ENCODE assay signal across 18 cellular contexts in the genomic region with DNA sequence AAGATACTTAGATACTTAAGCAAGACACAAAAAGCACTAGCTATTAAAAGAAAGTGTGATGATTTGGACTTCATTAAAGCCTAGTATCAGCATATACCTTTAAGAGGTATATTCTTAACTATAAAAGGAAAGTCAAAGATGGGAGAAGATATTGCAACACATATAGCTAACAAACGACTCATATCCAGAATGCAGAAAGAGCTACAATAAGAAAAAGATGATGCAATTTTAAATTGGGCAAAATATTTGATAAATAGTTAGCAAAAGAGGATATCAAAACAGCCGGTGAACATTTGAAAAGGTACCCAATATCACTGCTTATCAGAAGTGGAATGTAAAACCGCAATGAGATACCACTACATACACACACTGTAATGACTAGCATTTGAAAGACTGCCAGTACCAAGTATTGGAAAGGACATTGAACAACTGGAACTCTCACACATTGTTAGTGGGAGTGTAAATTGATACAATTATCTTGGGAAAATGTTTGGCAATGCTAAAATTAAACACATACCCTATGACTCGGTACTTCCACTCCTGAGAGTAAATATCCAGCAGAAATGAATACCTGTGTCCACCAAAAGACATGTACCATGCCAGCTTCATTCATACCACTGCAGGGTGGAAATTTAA. TPM values are rescaled to one million over a fixed set of nuclear protein-coding genes. Genes with fewer than 3 reads are reported as not detected.
"Had no signal": no experiment of that assay in that cellular context is flagged by ENCODE, and none has a peak within 500 bp of the region (broad histone marks: within the 10 kb centered on the region; RNA-seq: fewer than 3 reads in every experiment).

No MANE protein-coding gene starts in this region.

- H3K27ac ChIP-seq: esophagus squamous epithelium, hepatocyte, lower lobe of right lung, neural progenitor cell, parathyroid adenoma, skin epidermis, uterus had no signal

- H3K36me3 ChIP-seq: esophagus squamous epithelium, lower lobe of right lung, neural progenitor cell, stomach, uterus had no signal

- H3K9ac ChIP-seq: neural progenitor cell, parathyroid adenoma had no signal

- H3K27me3 ChIP-seq: dorsolateral prefrontal cortex, esophagus squamous epithelium, hepatocyte, neural progenitor cell, stomach, uterus had no signal

- H3K9me3 ChIP-seq: esophagus squamous epithelium, lower lobe of right lung, stomach, uterus had no signal

- DNase-seq: activated CD4-positive, alpha-beta T cell treated with anti-CD3 and anti-CD28 coated beads, Interleukin-2, amount 10 ng/mL, durations not matched to agents 7 days and 5 days; activated CD4-positive, CD25-positive, alpha-beta regulatory T cell; activated CD8-positive, alpha-beta memory T cell treated with anti-CD3 and anti-CD28 coated beads for 24 hours; activated naive CD4-positive, alpha-beta T cell treated with Interleukin-2 at 50 U/mL for 16 hours; activated naive CD8-positive, alpha-beta T cell treated with anti-CD3 and anti-CD28 coated beads, Interleukin-2, amount 50 U/mL, for 24 hours; cerebellar nuclear complex; dorsolateral prefrontal cortex; esophagus squamous epithelium; lower lobe of right lung; midbrain; retina; stomach; T-helper 1 cell; uterus had no signal

- H3K4me1 ChIP-seq: esophagus squamous epithelium, lower lobe of right lung, neural progenitor cell, parathyroid adenoma, uterus had no signal

- H3K4me3 ChIP-seq: dorsolateral prefrontal cortex, esophagus squamous epithelium, hepatocyte, lower lobe of right lung, neural progenitor cell, skin epidermis, stomach, uterus had no signal

- ATAC-seq: activated naive CD8-positive, alpha-beta T cell treated with anti-CD3 and anti-CD28 coated beads, Interleukin-2, amount 50 U/mL, for 24 hours; lower lobe of right lung had no signal

RNA-seq across cellular contexts. Expression of gene MUC22, which starts 25.7 kb away (rescaled TPM):
- total RNA-seq: activated CD4-positive, alpha-beta T cell treated with anti-CD3 and anti-CD28 coated beads, Interleukin-2, amount 10 ng/mL, durations not matched to agents 7 days and 5 days; dorsolateral prefrontal cortex; lower lobe of right lung; stomach; uterus had no signal

RNA-seq across cellular contexts. Expression of gene MUC21, which starts 52.5 kb away (rescaled TPM):
- total RNA-seq: activated CD4-positive, alpha-beta T cell treated with anti-CD3 and anti-CD28 coated beads, Interleukin-2, amount 10 ng/mL, durations not matched to agents 7 days and 5 days; hepatocyte had no signal
